Comparison of ENCODE assay signal across 1 cellular context in the genomic region with DNA sequence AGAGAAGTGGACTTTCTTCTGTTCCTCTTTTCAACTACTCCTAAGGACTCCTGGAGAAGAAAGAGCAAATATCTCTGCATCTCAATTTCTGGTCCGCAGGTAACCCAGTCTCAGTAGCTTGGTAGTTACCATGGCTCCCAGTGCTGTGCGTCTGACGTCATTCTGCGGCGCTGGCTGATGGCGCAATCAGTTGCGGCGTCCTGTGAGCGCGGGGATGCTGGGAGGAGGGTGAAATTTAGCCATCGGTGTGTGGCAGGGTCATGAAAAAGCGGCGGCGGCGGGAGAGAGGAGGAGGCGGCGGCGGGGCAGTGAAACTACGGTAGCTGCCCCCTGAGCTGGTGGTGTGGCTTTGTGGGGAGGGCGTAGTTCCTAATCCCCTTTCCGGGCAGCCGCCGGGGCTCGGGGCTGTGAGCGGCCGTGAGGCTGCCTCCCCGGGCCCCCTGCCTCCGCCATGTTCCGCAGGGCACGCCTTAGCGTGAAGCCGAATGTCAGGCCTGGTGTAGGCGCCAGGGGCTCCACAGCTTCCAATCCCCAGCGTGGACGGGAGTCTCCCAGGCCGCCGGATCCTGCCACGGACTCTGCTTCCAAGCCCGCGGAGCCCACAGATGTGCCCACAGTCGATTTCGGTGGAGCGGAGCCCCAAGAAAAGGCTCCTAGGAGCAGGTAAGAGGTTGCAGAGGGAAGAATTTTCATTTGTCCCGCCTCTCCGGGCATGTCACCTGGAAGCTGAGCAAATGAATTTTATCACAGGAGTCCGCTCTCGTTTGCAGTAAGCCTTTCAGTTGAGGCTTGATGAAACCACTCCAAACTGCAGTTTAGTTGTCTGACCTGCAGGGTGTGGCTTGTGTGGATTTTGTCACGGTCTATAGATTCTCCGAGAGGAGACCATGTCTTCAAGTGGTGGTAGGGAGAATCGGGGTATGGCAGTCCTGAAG.
TF ChIP-seq lines count a peak whose summit lies in the region.

A gene with protein sequence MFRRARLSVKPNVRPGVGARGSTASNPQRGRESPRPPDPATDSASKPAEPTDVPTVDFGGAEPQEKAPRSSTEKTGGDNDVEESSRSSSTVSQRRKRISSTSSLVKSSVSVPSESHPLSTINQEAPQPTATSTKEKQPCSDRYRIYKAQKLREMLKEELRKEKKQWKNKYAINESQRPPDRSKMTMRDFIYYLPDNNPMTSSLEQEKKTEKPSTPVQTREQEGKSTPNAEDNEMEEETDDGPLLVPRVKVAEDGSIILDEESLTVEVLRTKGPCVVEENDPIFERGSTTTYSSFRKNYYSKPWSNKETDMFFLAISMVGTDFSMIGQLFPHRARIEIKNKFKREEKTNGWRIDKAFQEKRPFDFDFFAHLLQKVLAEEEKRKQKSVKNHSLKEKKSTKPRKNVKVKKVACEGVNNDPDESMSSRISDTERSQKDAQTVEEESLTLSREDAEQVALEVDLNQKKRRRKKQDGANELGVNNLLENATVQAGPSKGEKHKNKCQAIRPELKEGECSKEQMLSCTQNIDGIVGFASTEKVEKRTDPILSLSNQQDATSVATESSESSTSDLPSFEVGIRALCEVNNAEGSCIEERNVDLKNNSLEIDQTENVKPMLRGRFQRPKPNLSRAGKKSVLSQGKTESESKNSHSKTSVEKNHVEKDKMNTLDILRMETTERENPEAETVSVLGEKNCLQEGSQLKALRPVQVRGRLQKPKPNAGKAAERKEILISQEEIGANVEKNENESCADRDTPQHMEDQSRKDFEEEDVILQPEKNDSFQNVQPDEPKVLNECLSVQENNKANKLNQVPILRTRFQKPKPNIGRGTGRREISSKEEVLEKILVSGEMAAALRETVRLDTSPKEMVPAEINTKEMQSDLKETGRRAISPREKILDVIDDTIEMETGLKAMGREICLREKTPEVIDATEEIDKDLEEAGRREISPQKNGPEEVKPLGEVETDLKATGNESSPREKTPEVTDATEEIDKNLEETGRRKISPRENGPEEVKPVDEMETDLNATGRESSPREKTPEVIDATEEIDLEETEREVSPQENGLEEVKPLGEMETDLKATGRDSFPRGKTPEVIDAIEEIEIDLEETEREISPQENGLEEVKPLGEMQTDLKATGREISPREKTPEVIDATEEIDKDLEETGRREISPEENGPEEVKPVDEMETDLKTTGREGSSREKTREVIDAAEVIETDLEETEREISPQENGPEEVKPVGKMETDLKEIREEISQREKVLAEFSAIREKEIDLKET (N-terminal part only) (plus strand): TSS at position 225 of the 935 bp plus-strand sequence. CDS start 227 bp downstream, at position 452.

TF ChIP-seq in K562, 482 proteins besides CTCF, POLR2A, EP300 and RAD21 (continued from another document and continues in another):
- TF ChIP-seq RUNX1 (IDR thresholded peaks at IDR 0.05; ENCODE audit: low read depth): no peak
- TF ChIP-seq, protein P1, sequence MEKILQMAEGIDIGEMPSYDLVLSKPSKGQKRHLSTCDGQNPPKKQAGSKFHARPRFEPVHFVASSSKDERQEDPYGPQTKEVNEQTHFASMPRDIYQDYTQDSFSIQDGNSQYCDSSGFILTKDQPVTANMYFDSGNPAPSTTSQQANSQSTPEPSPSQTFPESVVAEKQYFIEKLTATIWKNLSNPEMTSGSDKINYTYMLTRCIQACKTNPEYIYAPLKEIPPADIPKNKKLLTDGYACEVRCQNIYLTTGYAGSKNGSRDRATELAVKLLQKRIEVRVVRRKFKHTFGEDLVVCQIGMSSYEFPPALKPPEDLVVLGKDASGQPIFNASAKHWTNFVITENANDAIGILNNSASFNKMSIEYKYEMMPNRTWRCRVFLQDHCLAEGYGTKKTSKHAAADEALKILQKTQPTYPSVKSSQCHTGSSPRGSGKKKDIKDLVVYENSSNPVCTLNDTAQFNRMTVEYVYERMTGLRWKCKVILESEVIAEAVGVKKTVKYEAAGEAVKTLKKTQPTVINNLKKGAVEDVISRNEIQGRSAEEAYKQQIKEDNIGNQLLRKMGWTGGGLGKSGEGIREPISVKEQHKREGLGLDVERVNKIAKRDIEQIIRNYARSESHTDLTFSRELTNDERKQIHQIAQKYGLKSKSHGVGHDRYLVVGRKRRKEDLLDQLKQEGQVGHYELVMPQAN (IDR thresholded peaks at IDR 0.05; ENCODE audit: borderline replicate concordance): peak; percentile 84
- TF ChIP-seq, protein P2, sequence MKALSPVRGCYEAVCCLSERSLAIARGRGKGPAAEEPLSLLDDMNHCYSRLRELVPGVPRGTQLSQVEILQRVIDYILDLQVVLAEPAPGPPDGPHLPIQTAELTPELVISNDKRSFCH (CRISPR knock-in tag; IDR thresholded peaks at IDR 0.05): no peak
- TF ChIP-seq, protein P2 (tag; IDR thresholded peaks at IDR 0.05): peak; percentile 72; the same call in 1 of the 2 replicates
- TF ChIP-seq POLR3G (IDR thresholded peaks at IDR 0.05; ENCODE audit: extremely low read depth, insufficient read length, insufficient replicate concordance): no peak
- peak; percentile 100 for TF ChIP-seq MTA1 (IDR thresholded peaks at IDR 0.05; ENCODE audit: borderline replicate concordance)
- no peak for TF ChIP-seq RFX7 (CRISPR knock-in tag; IDR thresholded peaks at IDR 0.05)
- TF ChIP-seq, protein P3, sequence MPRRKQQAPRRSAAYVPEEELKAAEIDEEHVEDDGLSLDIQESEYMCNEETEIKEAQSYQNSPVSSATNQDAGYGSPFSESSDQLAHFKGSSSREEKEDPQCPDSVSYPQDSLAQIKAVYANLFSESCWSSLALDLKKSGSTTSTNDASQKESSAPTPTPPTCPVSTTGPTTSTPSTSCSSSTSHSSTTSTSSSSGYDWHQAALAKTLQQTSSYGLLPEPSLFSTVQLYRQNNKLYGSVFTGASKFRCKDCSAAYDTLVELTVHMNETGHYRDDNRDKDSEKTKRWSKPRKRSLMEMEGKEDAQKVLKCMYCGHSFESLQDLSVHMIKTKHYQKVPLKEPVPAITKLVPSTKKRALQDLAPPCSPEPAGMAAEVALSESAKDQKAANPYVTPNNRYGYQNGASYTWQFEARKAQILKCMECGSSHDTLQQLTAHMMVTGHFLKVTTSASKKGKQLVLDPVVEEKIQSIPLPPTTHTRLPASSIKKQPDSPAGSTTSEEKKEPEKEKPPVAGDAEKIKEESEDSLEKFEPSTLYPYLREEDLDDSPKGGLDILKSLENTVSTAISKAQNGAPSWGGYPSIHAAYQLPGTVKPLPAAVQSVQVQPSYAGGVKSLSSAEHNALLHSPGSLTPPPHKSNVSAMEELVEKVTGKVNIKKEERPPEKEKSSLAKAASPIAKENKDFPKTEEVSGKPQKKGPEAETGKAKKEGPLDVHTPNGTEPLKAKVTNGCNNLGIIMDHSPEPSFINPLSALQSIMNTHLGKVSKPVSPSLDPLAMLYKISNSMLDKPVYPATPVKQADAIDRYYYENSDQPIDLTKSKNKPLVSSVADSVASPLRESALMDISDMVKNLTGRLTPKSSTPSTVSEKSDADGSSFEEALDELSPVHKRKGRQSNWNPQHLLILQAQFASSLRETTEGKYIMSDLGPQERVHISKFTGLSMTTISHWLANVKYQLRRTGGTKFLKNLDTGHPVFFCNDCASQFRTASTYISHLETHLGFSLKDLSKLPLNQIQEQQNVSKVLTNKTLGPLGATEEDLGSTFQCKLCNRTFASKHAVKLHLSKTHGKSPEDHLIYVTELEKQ (CRISPR knock-in tag; IDR thresholded peaks at IDR 0.05): no peak
- TF ChIP-seq, protein P4, sequence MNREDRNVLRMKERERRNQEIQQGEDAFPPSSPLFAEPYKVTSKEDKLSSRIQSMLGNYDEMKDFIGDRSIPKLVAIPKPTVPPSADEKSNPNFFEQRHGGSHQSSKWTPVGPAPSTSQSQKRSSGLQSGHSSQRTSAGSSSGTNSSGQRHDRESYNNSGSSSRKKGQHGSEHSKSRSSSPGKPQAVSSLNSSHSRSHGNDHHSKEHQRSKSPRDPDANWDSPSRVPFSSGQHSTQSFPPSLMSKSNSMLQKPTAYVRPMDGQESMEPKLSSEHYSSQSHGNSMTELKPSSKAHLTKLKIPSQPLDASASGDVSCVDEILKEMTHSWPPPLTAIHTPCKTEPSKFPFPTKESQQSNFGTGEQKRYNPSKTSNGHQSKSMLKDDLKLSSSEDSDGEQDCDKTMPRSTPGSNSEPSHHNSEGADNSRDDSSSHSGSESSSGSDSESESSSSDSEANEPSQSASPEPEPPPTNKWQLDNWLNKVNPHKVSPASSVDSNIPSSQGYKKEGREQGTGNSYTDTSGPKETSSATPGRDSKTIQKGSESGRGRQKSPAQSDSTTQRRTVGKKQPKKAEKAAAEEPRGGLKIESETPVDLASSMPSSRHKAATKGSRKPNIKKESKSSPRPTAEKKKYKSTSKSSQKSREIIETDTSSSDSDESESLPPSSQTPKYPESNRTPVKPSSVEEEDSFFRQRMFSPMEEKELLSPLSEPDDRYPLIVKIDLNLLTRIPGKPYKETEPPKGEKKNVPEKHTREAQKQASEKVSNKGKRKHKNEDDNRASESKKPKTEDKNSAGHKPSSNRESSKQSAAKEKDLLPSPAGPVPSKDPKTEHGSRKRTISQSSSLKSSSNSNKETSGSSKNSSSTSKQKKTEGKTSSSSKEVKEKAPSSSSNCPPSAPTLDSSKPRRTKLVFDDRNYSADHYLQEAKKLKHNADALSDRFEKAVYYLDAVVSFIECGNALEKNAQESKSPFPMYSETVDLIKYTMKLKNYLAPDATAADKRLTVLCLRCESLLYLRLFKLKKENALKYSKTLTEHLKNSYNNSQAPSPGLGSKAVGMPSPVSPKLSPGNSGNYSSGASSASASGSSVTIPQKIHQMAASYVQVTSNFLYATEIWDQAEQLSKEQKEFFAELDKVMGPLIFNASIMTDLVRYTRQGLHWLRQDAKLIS (CRISPR knock-in tag; IDR thresholded peaks at IDR 0.05): 0 out of 2 replicates have a peak, but pooled peaks have one; percentile 33
- TF ChIP-seq, protein P5, sequence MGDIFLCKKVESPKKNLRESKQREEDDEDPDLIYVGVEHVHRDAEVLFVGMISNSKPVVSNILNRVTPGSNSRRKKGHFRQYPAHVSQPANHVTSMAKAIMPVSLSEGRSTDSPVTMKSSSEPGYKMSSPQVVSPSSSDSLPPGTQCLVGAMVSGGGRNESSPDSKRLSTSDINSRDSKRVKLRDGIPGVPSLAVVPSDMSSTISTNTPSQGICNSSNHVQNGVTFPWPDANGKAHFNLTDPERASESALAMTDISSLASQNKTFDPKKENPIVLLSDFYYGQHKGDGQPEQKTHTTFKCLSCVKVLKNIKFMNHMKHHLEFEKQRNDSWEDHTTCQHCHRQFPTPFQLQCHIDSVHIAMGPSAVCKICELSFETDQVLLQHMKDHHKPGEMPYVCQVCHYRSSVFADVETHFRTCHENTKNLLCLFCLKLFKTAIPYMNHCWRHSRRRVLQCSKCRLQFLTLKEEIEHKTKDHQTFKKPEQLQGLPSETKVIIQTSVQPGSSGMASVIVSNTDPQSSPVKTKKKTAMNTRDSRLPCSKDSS (IDR thresholded peaks at IDR 0.05; ENCODE audit: low read depth, partially characterized antibody): no peak
- TF ChIP-seq, protein P6, sequence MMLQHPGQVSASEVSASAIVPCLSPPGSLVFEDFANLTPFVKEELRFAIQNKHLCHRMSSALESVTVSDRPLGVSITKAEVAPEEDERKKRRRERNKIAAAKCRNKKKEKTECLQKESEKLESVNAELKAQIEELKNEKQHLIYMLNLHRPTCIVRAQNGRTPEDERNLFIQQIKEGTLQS (IDR thresholded peaks at IDR 0.05): peak; percentile 98
- TF ChIP-seq, protein P6 (CRISPR knock-in tag; conservative IDR thresholded peaks at IDR 0.05): peak; percentile 91
- TF ChIP-seq MCM7 (IDR thresholded peaks at IDR 0.05): no peak
- no peak for TF ChIP-seq NR3C1 (CRISPR knock-in tag; IDR thresholded peaks at IDR 0.05)
- peak; percentile 80; the same call in 1 of the 2 replicates for TF ChIP-seq MTA3 (IDR thresholded peaks at IDR 0.05; ENCODE audit: borderline replicate concordance)
- TF ChIP-seq ZNF445 (CRISPR knock-in tag; IDR thresholded peaks at IDR 0.05; ENCODE audit: low read depth): no peak
- TF ChIP-seq, protein P7, sequence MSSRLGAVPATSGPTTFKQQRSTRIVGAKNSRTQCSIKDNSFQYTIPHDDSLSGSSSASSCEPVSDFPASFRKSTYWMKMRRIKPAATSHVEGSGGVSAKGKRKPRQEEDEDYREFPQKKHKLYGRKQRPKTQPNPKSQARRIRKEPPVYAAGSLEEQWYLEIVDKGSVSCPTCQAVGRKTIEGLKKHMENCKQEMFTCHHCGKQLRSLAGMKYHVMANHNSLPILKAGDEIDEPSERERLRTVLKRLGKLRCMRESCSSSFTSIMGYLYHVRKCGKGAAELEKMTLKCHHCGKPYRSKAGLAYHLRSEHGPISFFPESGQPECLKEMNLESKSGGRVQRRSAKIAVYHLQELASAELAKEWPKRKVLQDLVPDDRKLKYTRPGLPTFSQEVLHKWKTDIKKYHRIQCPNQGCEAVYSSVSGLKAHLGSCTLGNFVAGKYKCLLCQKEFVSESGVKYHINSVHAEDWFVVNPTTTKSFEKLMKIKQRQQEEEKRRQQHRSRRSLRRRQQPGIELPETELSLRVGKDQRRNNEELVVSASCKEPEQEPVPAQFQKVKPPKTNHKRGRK (tag; IDR thresholded peaks at IDR 0.05): no peak
- no peak for TF ChIP-seq CBX2 (IDR thresholded peaks at IDR 0.05; ENCODE audit: insufficient read depth, low read length, poor library complexity, severe bottlenecking)
- TF ChIP-seq TAF15 (IDR thresholded peaks at IDR 0.05; ENCODE audit: low read depth, low read length): no peak
- TF ChIP-seq, protein P8, sequence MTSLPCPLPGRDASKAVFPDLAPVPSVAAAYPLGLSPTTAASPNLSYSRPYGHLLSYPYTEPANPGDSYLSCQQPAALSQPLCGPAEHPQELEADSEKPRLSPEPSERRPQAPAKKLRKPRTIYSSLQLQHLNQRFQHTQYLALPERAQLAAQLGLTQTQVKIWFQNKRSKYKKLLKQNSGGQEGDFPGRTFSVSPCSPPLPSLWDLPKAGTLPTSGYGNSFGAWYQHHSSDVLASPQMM (CRISPR knock-in tag; IDR thresholded peaks at IDR 0.05): no peak
- peak in 1 of 2 experiments; percentile 98; a peak in 2 of 4 replicates for TF ChIP-seq CSDE1 (IDR thresholded peaks at IDR 0.05)
- TF ChIP-seq PHB (CRISPR knock-in tag; IDR thresholded peaks at IDR 0.05): no peak
- no peak for TF ChIP-seq ZFPM2 (CRISPR knock-in tag; IDR thresholded peaks at IDR 0.05)
- TF ChIP-seq ZKSCAN3 (CRISPR knock-in tag; IDR thresholded peaks at IDR 0.05): no peak
- peak; percentile 77 for TF ChIP-seq JUNB (CRISPR knock-in tag; conservative IDR thresholded peaks at IDR 0.05)
- TF ChIP-seq, protein P9, sequence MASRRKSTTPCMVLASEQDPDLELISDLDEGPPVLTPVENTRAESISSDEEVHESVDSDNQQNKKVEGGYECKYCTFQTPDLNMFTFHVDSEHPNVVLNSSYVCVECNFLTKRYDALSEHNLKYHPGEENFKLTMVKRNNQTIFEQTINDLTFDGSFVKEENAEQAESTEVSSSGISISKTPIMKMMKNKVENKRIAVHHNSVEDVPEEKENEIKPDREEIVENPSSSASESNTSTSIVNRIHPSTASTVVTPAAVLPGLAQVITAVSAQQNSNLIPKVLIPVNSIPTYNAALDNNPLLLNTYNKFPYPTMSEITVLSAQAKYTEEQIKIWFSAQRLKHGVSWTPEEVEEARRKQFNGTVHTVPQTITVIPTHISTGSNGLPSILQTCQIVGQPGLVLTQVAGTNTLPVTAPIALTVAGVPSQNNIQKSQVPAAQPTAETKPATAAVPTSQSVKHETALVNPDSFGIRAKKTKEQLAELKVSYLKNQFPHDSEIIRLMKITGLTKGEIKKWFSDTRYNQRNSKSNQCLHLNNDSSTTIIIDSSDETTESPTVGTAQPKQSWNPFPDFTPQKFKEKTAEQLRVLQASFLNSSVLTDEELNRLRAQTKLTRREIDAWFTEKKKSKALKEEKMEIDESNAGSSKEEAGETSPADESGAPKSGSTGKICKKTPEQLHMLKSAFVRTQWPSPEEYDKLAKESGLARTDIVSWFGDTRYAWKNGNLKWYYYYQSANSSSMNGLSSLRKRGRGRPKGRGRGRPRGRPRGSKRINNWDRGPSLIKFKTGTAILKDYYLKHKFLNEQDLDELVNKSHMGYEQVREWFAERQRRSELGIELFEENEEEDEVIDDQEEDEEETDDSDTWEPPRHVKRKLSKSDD (conservative IDR thresholded peaks at IDR 0.05; ENCODE audit: low read length): peak; percentile 57; the same call in 1 of the 2 replicates
